Comparison of ENCODE assay signal across 1 cellular context in the genomic region with DNA sequence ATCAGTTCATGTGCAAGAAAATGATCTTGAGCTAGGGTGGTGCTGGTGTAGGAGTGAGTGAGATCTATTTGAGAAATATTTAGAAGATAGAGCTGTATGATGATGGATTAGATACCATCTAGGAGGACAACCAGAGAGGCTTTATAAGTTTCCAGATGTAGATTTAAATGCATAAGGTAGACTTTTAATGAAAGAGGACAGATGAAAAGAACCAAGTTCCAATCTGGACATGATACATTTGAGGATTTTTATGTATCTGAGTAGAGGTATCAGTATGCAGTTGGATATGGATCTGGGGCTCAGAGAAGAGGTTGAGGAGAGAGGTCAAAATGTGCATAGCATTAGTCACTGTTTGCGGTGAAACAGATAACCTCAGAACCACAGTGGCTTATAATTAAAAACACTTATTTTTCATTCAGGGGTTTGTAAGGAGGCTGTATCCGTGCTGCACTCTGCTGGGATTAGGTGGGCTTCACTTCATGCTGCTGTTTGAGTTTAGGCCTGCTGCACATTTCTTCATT.
TF ChIP-seq lines count a peak whose summit lies in the region.

No MANE protein-coding gene starts in this region.

TF ChIP-seq in IMR-90, 13 proteins besides CTCF, POLR2A, EP300 and RAD21:
- TF ChIP-seq NFE2L2 (IDR thresholded peaks at IDR 0.05; ENCODE audit: low read depth, low read length), result no peak
- TF ChIP-seq, protein P1, sequence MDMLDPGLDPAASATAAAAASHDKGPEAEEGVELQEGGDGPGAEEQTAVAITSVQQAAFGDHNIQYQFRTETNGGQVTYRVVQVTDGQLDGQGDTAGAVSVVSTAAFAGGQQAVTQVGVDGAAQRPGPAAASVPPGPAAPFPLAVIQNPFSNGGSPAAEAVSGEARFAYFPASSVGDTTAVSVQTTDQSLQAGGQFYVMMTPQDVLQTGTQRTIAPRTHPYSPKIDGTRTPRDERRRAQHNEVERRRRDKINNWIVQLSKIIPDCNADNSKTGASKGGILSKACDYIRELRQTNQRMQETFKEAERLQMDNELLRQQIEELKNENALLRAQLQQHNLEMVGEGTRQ (IDR thresholded peaks at IDR 0.05; ENCODE audit: low read depth, low read length), result no peak
- TF ChIP-seq SMC3 (IDR thresholded peaks at IDR 0.05; ENCODE audit: low read depth, low read length), result no peak
- TF ChIP-seq MAZ (IDR thresholded peaks at IDR 0.05; ENCODE audit: borderline replicate concordance, low read depth, low read length), result no peak
